10 cellular contexts compared by ENCODE assay signal in genomic region chr5:132487841-132488555, GRCh38. TPM values are rescaled to one million over a fixed set of nuclear protein-coding genes. Genes with fewer than 3 reads are reported as not detected.
DNase-seq lines count a peak whose midpoint lies in the region; ATAC-seq and TF ChIP-seq lines count a peak whose summit lies in the region.
"Had no signal": no experiment of that assay in that cellular context is flagged by ENCODE, and none has a peak within 500 bp of the region (broad histone marks: within the 10 kb centered on the region; RNA-seq: fewer than 3 reads in every experiment).

No MANE protein-coding gene starts in this region.

- POLR2A ChIA-PET in CD8-positive, alpha-beta T cell (lab: Charles Lee): interaction anchor here (0.9 to 10.0 kb wide), 10 partner anchors 8 to 81 kb away, joined by 3 to 391 read pairs (median 48); no protein-coding TSS in a partner anchor

- H3K27me3 ChIP-seq in CD8-positive, alpha-beta T cell (ENCODE audit: insufficient read depth, low read length): no peaks in the 10 kb centered on the region
- peaks cover 6 to 27% (median 19%) of the 10 kb centered on the region in 3 experiments for H3K27me3 ChIP-seq in neuronal stem cell (ENCODE audit: control insufficient read depth in 3 of 3, insufficient read depth in 3 of 3, low read depth in 1 of 3, low read length in 3 of 3)

- H3K9me3 Mint-ChIP-seq in CD8-positive, alpha-beta T cell: no peaks in the 10 kb centered on the region
- no peaks in the 10 kb centered on the region for H3K9me3 Mint-ChIP-seq in activated naive CD8-positive, alpha-beta T cell treated with anti-CD3 and anti-CD28 coated beads, Interleukin-2, amount 50 U/mL, for 24 hours

- H3K36me3 Mint-ChIP-seq in CD8-positive, alpha-beta T cell: peaks cover 73% of the 10 kb centered on the region
- H3K36me3 Mint-ChIP-seq in activated naive CD8-positive, alpha-beta T cell treated with anti-CD3 and anti-CD28 coated beads, Interleukin-2, amount 50 U/mL, for 24 hours (ENCODE audit: low read depth): peaks cover 69% of the 10 kb centered on the region

- peaks cover 71% of the 10 kb centered on the region for H3K4me1 ChIP-seq in CD8-positive, alpha-beta T cell (ENCODE audit: insufficient read depth, low read length)
- peaks cover 8% of the 10 kb centered on the region in 2 donors for H3K4me1 ChIP-seq in neuronal stem cell (ENCODE audit: control insufficient read depth in 2 of 2, insufficient read depth in 1 of 2, low read depth in 1 of 2, low read length in 2 of 2)

- CTCF ChIA-PET in CD8-positive, alpha-beta T cell (lab: Charles Lee): interaction anchor here (1.2 to 8.0 kb wide), 15 partner anchors 9 to 102 kb away, joined by 4 to 73 read pairs (median 30); no protein-coding TSS in a partner anchor

- H2BK120ac ChIP-seq in neuronal stem cell (ENCODE audit: low read depth, low read length): no peak overlapping the region

- H4K91ac ChIP-seq in neuronal stem cell (ENCODE audit: low read depth, low read length, poor library complexity): no peak overlapping the region

- H2BK15ac ChIP-seq in neuronal stem cell (ENCODE audit: low read length): no peak overlapping the region

- H2AFZ ChIP-seq in neuronal stem cell (ENCODE audit: low read length): no peak overlapping the region

- H3K4me2 ChIP-seq in neuronal stem cell (ENCODE audit: insufficient read depth, low read length, poor library complexity, severe bottlenecking): no peak overlapping the region

- H3K27ac Mint-ChIP-seq in CD8-positive, alpha-beta T cell: peak overlapping the region; percentile 94
- peak overlapping the region; percentile 91 for H3K27ac Mint-ChIP-seq in activated naive CD8-positive, alpha-beta T cell treated with anti-CD3 and anti-CD28 coated beads, Interleukin-2, amount 50 U/mL, for 24 hours

- intact Hi-C loops in CD8-positive, alpha-beta T cell (cut with DNase I, micrococcal nuclease): no loop called here

- no peak for TF ChIP-seq CTCF in CD8-positive, alpha-beta T cell (IDR thresholded peaks at IDR 0.05)

- H3K27me3 Mint-ChIP-seq in CD8-positive, alpha-beta T cell (ENCODE audit: low read depth): no peaks in the 10 kb centered on the region
- H3K27me3 Mint-ChIP-seq in activated naive CD8-positive, alpha-beta T cell treated with anti-CD3 and anti-CD28 coated beads, Interleukin-2, amount 50 U/mL, for 24 hours: no peaks in the 10 kb centered on the region

- H3K9me3 ChIP-seq in CD8-positive, alpha-beta T cell (ENCODE audit: low read length): no peaks in the 10 kb centered on the region
- no peaks in the 10 kb centered on the region for H3K9me3 ChIP-seq in neuronal stem cell (replicated peaks in 1 of 2; ENCODE audit: control insufficient read depth in 2 of 2, insufficient read depth in 1 of 2, low read depth in 1 of 2, low read length in 2 of 2)

- no CpG with 5 or more reads among the region's 3 CpGs for WGBS in neuronal stem cell (ENCODE audit: extremely low coverage in 2 of 2, insufficient read length in 2 of 2, insufficient replicate concordance in 1 of 2), 2 donors

- peak overlapping the region; percentile 96 for H3K4me3 Mint-ChIP-seq in CD8-positive, alpha-beta T cell
- peak overlapping the region; percentile 94 for H3K4me3 Mint-ChIP-seq in activated naive CD8-positive, alpha-beta T cell treated with anti-CD3 and anti-CD28 coated beads, Interleukin-2, amount 50 U/mL, for 24 hours

- H2AK5ac ChIP-seq in neuronal stem cell (ENCODE audit: low read depth, low read length): no peak overlapping the region

- no peak overlapping the region for H3K23ac ChIP-seq in neuronal stem cell (ENCODE audit: low read depth, low read length, poor library complexity)

- no peak overlapping the region for H3K4ac ChIP-seq in neuronal stem cell (ENCODE audit: low read length)

- H2BK5ac ChIP-seq in neuronal stem cell (ENCODE audit: low read length): no peak overlapping the region

- peak overlapping the region; percentile 95 for H3K27ac ChIP-seq in CD8-positive, alpha-beta T cell (ENCODE audit: low read depth, low read length)
- no peak overlapping the region for H3K27ac ChIP-seq in neuronal stem cell (replicated peaks; ENCODE audit: low read length)

- peaks cover 67% of the 10 kb centered on the region for H3K36me3 ChIP-seq in CD8-positive, alpha-beta T cell (ENCODE audit: insufficient read depth, low read length)
- peaks cover 5 to 47% of the 10 kb centered on the region in 2 donors for H3K36me3 ChIP-seq in neuronal stem cell (replicated peaks in 1 of 2; ENCODE audit: control insufficient read depth in 2 of 2, insufficient read depth in 2 of 2, low read length in 2 of 2)

- no peak for ATAC-seq in CD8-positive, alpha-beta T cell
- ATAC-seq in activated naive CD8-positive, alpha-beta T cell treated with anti-CD3 and anti-CD28 coated beads, Interleukin-2, amount 50 U/mL, for 24 hours: no peak

- H3K18ac ChIP-seq in neuronal stem cell (ENCODE audit: low read length): no peak overlapping the region

- peak overlapping the region; percentile 90 for H3K4me3 ChIP-seq in CD8-positive, alpha-beta T cell (ENCODE audit: low read depth, low read length)
- no peak overlapping the region for H3K4me3 ChIP-seq in neuronal stem cell (ENCODE audit: low read length in 2 of 2)

- no peaks in the 10 kb centered on the region for H3K79me1 ChIP-seq in neuronal stem cell (ENCODE audit: low read depth, low read length)

- H4K8ac ChIP-seq in neuronal stem cell (ENCODE audit: low read depth, low read length): no peak overlapping the region

- H2BK12ac ChIP-seq in neuronal stem cell (ENCODE audit: low read length): no peak overlapping the region

- DNase-seq in CD8-positive, alpha-beta T cell: peak in 2 of 7 experiments; percentile 21 to 48
- DNase-seq in MV-4-11 (lab: John Stamatoyannopoulos, UW) (peak; percentile 71), neuronal stem cell (ENCODE audit: low spot score) (no peak), COLO829 (ENCODE audit: low spot score) (no peak), superior temporal gyrus (ENCODE audit: extremely low spot score) (no peak), middle frontal gyrus (ENCODE audit: extremely low spot score, low spot score) (no peak), A172 (ENCODE audit: low spot score) (no peak)
- peak; percentile 15 for DNase-seq in activated naive CD8-positive, alpha-beta T cell treated with anti-CD3 and anti-CD28 coated beads, Interleukin-2, amount 50 U/mL, for 24 hours

- no peak overlapping the region for H3K9ac ChIP-seq in neuronal stem cell (ENCODE audit: low read depth, low read length, poor library complexity)

- H3K4me1 Mint-ChIP-seq in CD8-positive, alpha-beta T cell (ENCODE audit: low read depth): peaks cover 74% of the 10 kb centered on the region
- H3K4me1 Mint-ChIP-seq in activated naive CD8-positive, alpha-beta T cell treated with anti-CD3 and anti-CD28 coated beads, Interleukin-2, amount 50 U/mL, for 24 hours: peaks cover 72% of the 10 kb centered on the region

- H3K14ac ChIP-seq in neuronal stem cell (ENCODE audit: low read length): peak overlapping the region; percentile 33

RNA-seq across cellular contexts. Expression of gene IRF1, which starts 2.6 kb away (rescaled TPM):
- total RNA-seq in CD8-positive, alpha-beta T cell: 1,000 to 10,000 TPM; 1,214 to 1,250 TPM
- polyA plus RNA-seq in neuronal stem cell (2013, experiment 1 of 2): 1.4 TPM
- 1.5 TPM for polyA plus RNA-seq in neuronal stem cell (2013, experiment 2 of 2)
- 4.0 and 9.1 TPM in 2 replicates for total RNA-seq in A172 (2014; rRNA removed; shearing (Covaris generic))

RNA-seq across cellular contexts. Expression of gene IL5, which starts 55.3 kb away (rescaled TPM):
- not detected for total RNA-seq in CD8-positive, alpha-beta T cell
- not detected for polyA plus RNA-seq in neuronal stem cell (2013, experiment 1 of 2)
- polyA plus RNA-seq in neuronal stem cell (2013, experiment 2 of 2): not detected
- not detected in 2 replicates for total RNA-seq in A172 (2014; rRNA removed; shearing (Covaris generic))
- total RNA-seq: G401, kidney epithelial cell had no signal

Comparison
In these comparisons a context has a peak if more than half of its experiments do, and no peak if none do; other contexts are left out.
1. DNase-seq: peak in MV-4-11 (single experiment) and activated naive CD8-positive, alpha-beta T cell treated with anti-CD3 and anti-CD28 coated beads, Interleukin-2, amount 50 U/mL, for 24 hours (single experiment); none in neuronal stem cell (single experiment), COLO829 (single experiment), superior temporal gyrus (single experiment), middle frontal gyrus (single experiment) and A172 (single experiment).
2. RNA of gene IRF1, which starts 2.6 kb away (total RNA-seq): 1,214 to 1,250 TPM in CD8-positive, alpha-beta T cell; 4.0 to 9.1 TPM in A172; every median in the first group is over 100 times any median in the second.